Comparison of ENCODE assay signal across 11 cellular contexts in genomic region chr3:149702691-149703426, GRCh38. TPM values are rescaled to one million over a fixed set of nuclear protein-coding genes. Genes with fewer than 3 reads are reported as not detected.
DNase-seq lines count a peak whose midpoint lies in the region; ATAC-seq and TF ChIP-seq lines count a peak whose summit lies in the region.
"Had no signal": no experiment of that assay in that cellular context is flagged by ENCODE, and none has a peak within 500 bp of the region (broad histone marks: within the 10 kb centered on the region; RNA-seq: fewer than 3 reads in every experiment).

No MANE protein-coding gene starts in this region.

- peak; percentile 43 for DNase-seq in NCI-H226
- peak; percentile 64 for DNase-seq in epithelial cell of esophagus (ENCODE audit: low read depth)
- DNase-seq in renal cortical epithelial cell (ENCODE audit: low read depth) = peak; percentile 9
- no peak for DNase-seq in AML-193 (lab: John Stamatoyannopoulos, UW)
- no peak for DNase-seq in head of caudate nucleus
- DNase-seq in middle frontal gyrus (ENCODE audit: extremely low spot score, low spot score) = no peak
- DNase-seq: activated naive CD4-positive, alpha-beta T cell treated with anti-CD3 and anti-CD28 coated beads, Interleukin-2, amount 50 U/mL, for 16 hours; left cardiac atrium; NCI-H1092 had no signal

- TF ChIP-seq CTCF in epithelial cell of esophagus (IDR thresholded peaks at IDR 0.05; ENCODE audit: insufficient read depth, low read depth, low read length, missing control alignments) = no peak

- ATAC-seq in GM18858 (IDR thresholded peaks at IDR 0.05; ENCODE audit: unreplicated experiment) (peak; percentile 38), GM19395 (IDR thresholded peaks at IDR 0.05; ENCODE audit: unreplicated experiment) (no peak)

- no peak overlapping the region for H3K4me3 ChIP-seq in epithelial cell of esophagus (ENCODE audit: low read length)

- intact Hi-C loops in head of caudate nucleus (cut with DNase I) = no loop called here

RNA-seq across cellular contexts. Expression of gene WWTR1, which starts 45.0 kb away (rescaled TPM):
- 187 and 209 TPM in 2 replicates for total RNA-seq in renal cortical epithelial cell

RNA-seq across cellular contexts. Expression of gene COMMD2, which starts 49.4 kb away (rescaled TPM):
- 47.6 and 54.2 TPM in 2 replicates for total RNA-seq in renal cortical epithelial cell

Comparison
In these comparisons a context has a peak if more than half of its experiments do, and no peak if none do; other contexts are left out.
1. DNase-seq: peak in NCI-H226 (single experiment), epithelial cell of esophagus (single experiment) and renal cortical epithelial cell (single experiment); none in AML-193 (0 of 2), head of caudate nucleus (0 of 42) and middle frontal gyrus (single experiment).